10 cellular contexts compared by ENCODE assay signal in genomic region chr5:139667001-139667729, GRCh38. TPM values are rescaled to one million over a fixed set of nuclear protein-coding genes. Genes with fewer than 3 reads are reported as not detected.
DNase-seq lines count a peak whose midpoint lies in the region; ATAC-seq and TF ChIP-seq lines count a peak whose summit lies in the region.
"Had no signal": no experiment of that assay in that cellular context is flagged by ENCODE, and none has a peak within 500 bp of the region (broad histone marks: within the 10 kb centered on the region; RNA-seq: fewer than 3 reads in every experiment).

No MANE protein-coding gene starts in this region.

- no peaks in the 10 kb centered on the region for H3K9me3 ChIP-seq in HUES6 (ENCODE audit: control insufficient read depth, insufficient read depth, low read depth, low read length)
- no peaks in the 10 kb centered on the region for H3K9me3 ChIP-seq in body of pancreas

- H3K27ac Mint-ChIP-seq in natural killer cell: peak overlapping the region; percentile 92 to 94

- H3K27ac ChIP-seq in ACC112 (ENCODE audit: low read depth, low read length) (peak overlapping the region; percentile 79), HUES6 (ENCODE audit: low read depth, low read length) (no peak overlapping the region), body of pancreas (peak overlapping the region in 3 of 4 donors; percentile 92 to 98 (median 94))

- intact Hi-C loops in body of pancreas (cut with DNase I) (no loop called here), natural killer cell (cut with micrococcal nuclease) (no loop called here)

- peak overlapping the region; percentile 85 for H3K4me3 Mint-ChIP-seq in natural killer cell

- DNase-seq in body of pancreas (peak in 1 of 4 donors; percentile 13), natural killer cell (no peak), GOT3 (lab: John Stamatoyannopoulos, UW) (no peak), epidermal melanocyte (ENCODE audit: insufficient read length, low spot score) (no peak)
- DNase-seq: DMS79 treated with DMSO at 0.1 percent for 48 hours, NCI-H345 had no signal

- no peak for ATAC-seq in body of pancreas
- peak in 2 of 3 donors; percentile 3 to 23 for ATAC-seq in natural killer cell
- ATAC-seq in HG02852 (IDR thresholded peaks at IDR 0.05; ENCODE audit: unreplicated experiment): no peak
- no peak for ATAC-seq in GM18907 (IDR thresholded peaks at IDR 0.05; ENCODE audit: unreplicated experiment)

- TF ChIP-seq POLR2A in body of pancreas (IDR thresholded peaks at IDR 0.05): no peak

- no peaks in the 10 kb centered on the region for H3K9me3 Mint-ChIP-seq in natural killer cell

- no peak overlapping the region; the same call in 1 of the 2 replicates for H3K4me3 ChIP-seq in ACC112 (ENCODE audit: low read depth, low read length)
- H3K4me3 ChIP-seq in HUES6 (ENCODE audit: low read depth, low read length): 0 out of 2 replicates have a peak overlapping the region, but pooled peaks have one; percentile 40
- H3K4me3 ChIP-seq in body of pancreas: no peak overlapping the region

- H3K27me3 ChIP-seq in ACC112 (ENCODE audit: insufficient read depth, low read length) (no peaks in the 10 kb centered on the region), HUES6 (ENCODE audit: control insufficient read depth, insufficient read depth, low read length) (no peaks in the 10 kb centered on the region), body of pancreas (no peaks in the 10 kb centered on the region)

- H3K36me3 ChIP-seq in ACC112 (ENCODE audit: insufficient read depth, low read length): no peaks in the 10 kb centered on the region
- peaks cover 2% of the 10 kb centered on the region; the same call in 1 of the 2 replicates for H3K36me3 ChIP-seq in HUES6 (ENCODE audit: control insufficient read depth, insufficient read depth, low read length)
- no peaks in the 10 kb centered on the region for H3K36me3 ChIP-seq in body of pancreas (replicated peaks in 1 of 2; ENCODE audit: insufficient read depth in 1 of 2, low read depth in 2 of 2)

- no peak overlapping the region for H3K9ac ChIP-seq in HUES6 (ENCODE audit: low read length)

- no peaks in the 10 kb centered on the region for H3K27me3 Mint-ChIP-seq in natural killer cell (ENCODE audit: low read depth in 2 of 2)

- TF ChIP-seq CTCF in body of pancreas (IDR thresholded peaks at IDR 0.05) (no peak), natural killer cell (IDR thresholded peaks at IDR 0.05) (no peak)

- WGBS in body of pancreas, 2 donors: 46 to 71% methylated on average over 2 of the region's 2 CpGs

- H3K4me1 ChIP-seq in ACC112 (ENCODE audit: control insufficient read depth, insufficient read depth, low read length, unreplicated experiment) (peaks cover 72% of the 10 kb centered on the region), HUES6 (ENCODE audit: control insufficient read depth, insufficient read depth, low read length) (peaks cover 74% of the 10 kb centered on the region), body of pancreas (peaks cover 100% of the 10 kb centered on the region)

- H3K36me3 Mint-ChIP-seq in natural killer cell: no peaks in the 10 kb centered on the region

- H3K79me2 ChIP-seq in ACC112 (ENCODE audit: control insufficient read depth, insufficient read depth, low read length, unreplicated experiment): peaks cover 96% of the 10 kb centered on the region

- H2AFZ ChIP-seq in ACC112 (ENCODE audit: low read length, unreplicated experiment): no peak overlapping the region

- H3K4me1 Mint-ChIP-seq in natural killer cell: peaks cover 67 to 88% of the 10 kb centered on the region in 2 donors

RNA-seq across cellular contexts. Expression of gene CXXC5, which starts 19.0 kb away (rescaled TPM):
- total RNA-seq in body of pancreas (10 to 100 TPM; 86.6 to 87.7 TPM), natural killer cell (100 to 1,000 TPM in 1 of 3 donors, 10 to 100 TPM in 2; 75.6 to 124 (median 84.8) TPM)

Comparison
In these comparisons a context has a peak if more than half of its experiments do, and no peak if none do; other contexts are left out.
1. ATAC-seq: peak in natural killer cell (2 of 3); none in body of pancreas (single experiment), HG02852 (single experiment) and GM18907 (single experiment).